7 cellular contexts compared by ENCODE assay signal in the genomic region with DNA sequence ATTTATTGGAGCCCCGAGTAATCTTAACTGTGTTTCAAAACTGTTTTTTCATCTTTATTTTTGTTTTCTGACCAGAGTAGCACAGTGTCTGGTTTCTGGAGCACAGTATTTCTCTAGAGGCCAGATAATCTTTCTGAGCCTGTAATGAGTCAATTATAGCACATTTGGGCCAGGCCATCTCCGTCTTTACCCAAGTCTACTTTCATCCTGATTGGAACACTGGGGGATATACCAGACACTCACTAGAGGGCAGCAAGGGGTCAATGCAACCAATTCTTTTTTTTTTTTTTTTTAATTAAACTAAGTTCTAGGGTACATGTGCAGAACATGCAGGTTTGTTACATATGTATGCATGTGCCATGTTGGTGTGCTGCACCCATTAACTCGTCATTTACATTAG.
DNase-seq lines count a peak whose midpoint lies in the region; ATAC-seq and TF ChIP-seq lines count a peak whose summit lies in the region.

No MANE protein-coding gene starts in this region.

- TF ChIP-seq CTCF in epithelial cell of esophagus (IDR thresholded peaks at IDR 0.05; ENCODE audit: insufficient read depth, low read depth, low read length, missing control alignments) (peak; percentile 36), sigmoid colon (IDR thresholded peaks at IDR 0.05) (peak in 3 of 4 experiments; percentile 10 to 53 (median 17))

- intact Hi-C loops in sigmoid colon (cut with DNase I), result loop anchor here (5.0 to 10.0 kb wide), 2 partner anchors 210 to 288 kb away; no protein-coding TSS in a partner anchor

- ATAC-seq in GM19351 (IDR thresholded peaks at IDR 0.05; ENCODE audit: unreplicated experiment), result peak; percentile 55

- no peak overlapping the region for H3K27ac ChIP-seq in sigmoid colon

- peak; percentile 54 for DNase-seq in NAMALWA (ENCODE audit: low spot score)
- peak; percentile 38 for DNase-seq in epithelial cell of esophagus (ENCODE audit: low read depth)
- DNase-seq in sigmoid colon, result no peak
- no peak for DNase-seq in GDM1 (lab: John Stamatoyannopoulos, UW)
- DNase-seq in NCI-H748 treated with DMSO at 0.1 percent for 48 hours (lab: John Stamatoyannopoulos, UW), result no peak
- DNase-seq in activated CD8-positive, alpha-beta memory T cell treated with anti-CD3 and anti-CD28 coated beads for 24 hours, result no peak

- WGBS in sigmoid colon, 2 donors, result 76 to 82% methylated on average over 3 of the region's 3 CpGs

- no peak for TF ChIP-seq POLR2A in sigmoid colon (IDR thresholded peaks at IDR 0.05)

- peaks cover 0 to 10% (median 6%) of the 10 kb centered on the region in 4 donors for H3K4me1 ChIP-seq in sigmoid colon

- no peaks in the 10 kb centered on the region for H3K9me3 ChIP-seq in sigmoid colon

- no peaks in the 10 kb centered on the region for H3K27me3 ChIP-seq in sigmoid colon

- H3K36me3 ChIP-seq in sigmoid colon, result no peaks in the 10 kb centered on the region

- TF ChIP-seq EP300 in sigmoid colon (IDR thresholded peaks at IDR 0.05), result no peak

- H3K4me3 ChIP-seq in epithelial cell of esophagus (ENCODE audit: low read length), result no peak overlapping the region
- no peak overlapping the region for H3K4me3 ChIP-seq in sigmoid colon

Comparison
In these comparisons a context has a peak if more than half of its experiments do, and no peak if none do; other contexts are left out.
1. DNase-seq: peak in NAMALWA (single experiment) and epithelial cell of esophagus (single experiment); none in sigmoid colon (single experiment), GDM1 (single experiment), NCI-H748 treated with DMSO at 0.1 percent for 48 hours (single experiment) and activated CD8-positive, alpha-beta memory T cell treated with anti-CD3 and anti-CD28 coated beads for 24 hours (single experiment).